ENCODE assay signal across 18 cellular contexts in genomic region chr12:132804426-132804861, GRCh38. TPM values are rescaled to one million over a fixed set of nuclear protein-coding genes. Genes with fewer than 3 reads are reported as not detected.
A peak's percentile ranks its signal among the peaks of the same experiment; 100 is the strongest.
DNase-seq lines count a peak whose midpoint lies in the region; ATAC-seq and TF ChIP-seq lines count a peak whose summit lies in the region.
"Had no signal": no experiment of that assay in that cellular context is flagged by ENCODE, and none has a peak within 500 bp of the region (broad histone marks: within the 10 kb centered on the region; RNA-seq: fewer than 3 reads in every experiment).

No MANE protein-coding gene starts in this region.

- H3K36me3 Mint-ChIP-seq in Calu3 (ENCODE audit: insufficient read depth, unreplicated experiment), result peaks cover 89% of the 10 kb centered on the region

- ATAC-seq in left lung, result peak; percentile 63
- no peak for ATAC-seq in GM19351 (IDR thresholded peaks at IDR 0.05; ENCODE audit: unreplicated experiment)
- no peak for ATAC-seq in HG02571 (IDR thresholded peaks at IDR 0.05; ENCODE audit: unreplicated experiment)

- H3K9me3 ChIP-seq in colonic mucosa (no peaks in the 10 kb centered on the region), left lung (no peaks in the 10 kb centered on the region)
- H3K9me3 ChIP-seq: heart right ventricle, SK-N-SH, testis had no signal

- no peaks in the 10 kb centered on the region for H3K27me3 ChIP-seq in colonic mucosa
- no peaks in the 10 kb centered on the region for H3K27me3 ChIP-seq in left lung
- H3K27me3 ChIP-seq: heart right ventricle, testis had no signal

- intact Hi-C loops in Calu3 (cut with micrococcal nuclease; ENCODE audit: unreplicated experiment), result no loop called here
- intact Hi-C loops in colonic mucosa (cut with DNase I), result no loop called here
- intact Hi-C loops in left lung (cut with DNase I), result no loop called here

- no peaks in the 10 kb centered on the region for H3K4me1 Mint-ChIP-seq in Calu3 (ENCODE audit: low read depth, unreplicated experiment)

- BruUV-seq in Calu3 (replicated peaks; lab: Mats Ljungman, UMichigan), result no TSS peak

- H3K27ac Mint-ChIP-seq in Calu3 (ENCODE audit: unreplicated experiment), result no peak overlapping the region
- H3K27ac Mint-ChIP-seq: activated CD4-positive, alpha-beta T cell treated with anti-CD3 and anti-CD28 coated beads, Interleukin-2, amount 10 ng/mL, durations not matched to agents 24 days and 14 days; activated naive CD4-positive, alpha-beta T cell treated with anti-CD3 and anti-CD28 coated beads, Interleukin-2, amount 10 ng/mL, durations not matched to agents 7 days and 5 days had no signal

- no peak overlapping the region for H3K4me3 Mint-ChIP-seq in Calu3 (ENCODE audit: low read depth, unreplicated experiment)
- H3K4me3 Mint-ChIP-seq: activated CD4-positive, alpha-beta T cell treated with anti-CD3 and anti-CD28 coated beads, Interleukin-2, amount 10 ng/mL, durations not matched to agents 24 days and 14 days; activated naive CD4-positive, alpha-beta T cell treated with anti-CD3 and anti-CD28 coated beads, Interleukin-2, amount 10 ng/mL, durations not matched to agents 7 days and 5 days had no signal

- H3K36me3 ChIP-seq in colonic mucosa, result peaks cover 41% of the 10 kb centered on the region
- peaks cover 9 to 96% of the 10 kb centered on the region in 2 donors for H3K36me3 ChIP-seq in left lung

- peak; percentile 29 for DNase-seq in Calu3
- DNase-seq in colonic mucosa, result peak; percentile 85
- peak; percentile 38 to 72 for DNase-seq in left lung
- DNase-seq in globus pallidus (ENCODE audit: low spot score), result no peak
- DNase-seq in dedifferentiated amniotic fluid mesenchymal stem cell (ENCODE audit: extremely low spot score), result no peak
- DNase-seq: activated CD4-positive, alpha-beta T cell treated with anti-CD3 and anti-CD28 coated beads, Interleukin-2, amount 10 ng/mL, durations not matched to agents 24 days and 14 days; activated naive CD4-positive, alpha-beta T cell treated with anti-CD3 and anti-CD28 coated beads, Interleukin-2, amount 10 ng/mL, durations not matched to agents 7 days and 5 days; NCI-H2029; NCI-H526 treated with DMSO at 0.1 percent for 48 hours; OCI-M1; SK-N-SH; testis had no signal

- no peak for TF ChIP-seq EP300 in Ishikawa (IDR thresholded peaks at IDR 0.05; ENCODE audit: borderline replicate concordance)

- TF ChIP-seq CTCF in Calu3 (IDR thresholded peaks at IDR 0.05; ENCODE audit: unreplicated experiment), result no peak
- no peak for TF ChIP-seq CTCF in colonic mucosa (IDR thresholded peaks at IDR 0.05)
- no peak for TF ChIP-seq CTCF in left lung (IDR thresholded peaks at IDR 0.05)

- H3K4me3 ChIP-seq in colonic mucosa (no peak overlapping the region), left lung (no peak overlapping the region)
- H3K4me3 ChIP-seq: coronary artery, heart right ventricle, smooth muscle cell, testis had no signal

- H3K4me1 ChIP-seq in colonic mucosa (no peaks in the 10 kb centered on the region), left lung (no peaks in the 10 kb centered on the region)

- no peaks in the 10 kb centered on the region for H3K27me3 Mint-ChIP-seq in Calu3 (ENCODE audit: unreplicated experiment)
- H3K27me3 Mint-ChIP-seq: activated CD4-positive, alpha-beta T cell treated with anti-CD3 and anti-CD28 coated beads, Interleukin-2, amount 10 ng/mL, durations not matched to agents 24 days and 14 days; activated naive CD4-positive, alpha-beta T cell treated with anti-CD3 and anti-CD28 coated beads, Interleukin-2, amount 10 ng/mL, durations not matched to agents 7 days and 5 days had no signal

- H3K27ac ChIP-seq in colonic mucosa (no peak overlapping the region), left lung (no peak overlapping the region)
- H3K27ac ChIP-seq: coronary artery, heart right ventricle, testis had no signal

- H3K9ac ChIP-seq in colonic mucosa (ENCODE audit: low read depth in 2 of 2, low read length in 2 of 2), result no peak overlapping the region
- H3K9ac ChIP-seq: SK-N-SH had no signal

- TF ChIP-seq RAD21 in Ishikawa (IDR thresholded peaks at IDR 0.05; ENCODE audit: low read depth), result no peak

- CTCF ChIA-PET in Calu3 (lab: Charles Lee), result no interaction called here

- H3K9me3 Mint-ChIP-seq in Calu3 (ENCODE audit: low read depth, unreplicated experiment), result no peaks in the 10 kb centered on the region
- H3K9me3 Mint-ChIP-seq: activated CD4-positive, alpha-beta T cell treated with anti-CD3 and anti-CD28 coated beads, Interleukin-2, amount 10 ng/mL, durations not matched to agents 24 days and 14 days; activated naive CD4-positive, alpha-beta T cell treated with anti-CD3 and anti-CD28 coated beads, Interleukin-2, amount 10 ng/mL, durations not matched to agents 7 days and 5 days had no signal

TF ChIP-seq in Ishikawa, 13 proteins besides CTCF, POLR2A, EP300 and RAD21:
- TF ChIP-seq MAX (IDR thresholded peaks at IDR 0.05), result peak; percentile 71
- TF ChIP-seq USF1 (IDR thresholded peaks at IDR 0.05), result peak; percentile 68
- no peak for TF ChIP-seq CEBPB (IDR thresholded peaks at IDR 0.05)

RNA-seq across cellular contexts. Expression of gene GOLGA3, which starts 24.2 kb away (rescaled TPM):
- 116 and 117 TPM in 2 replicates for total RNA-seq in Calu3 (2022)
- total RNA-seq in colonic mucosa, result 10 to 100 TPM; 70.3 to 96.5 TPM
- 10 to 100 TPM; 81.0 to 82.6 TPM for total RNA-seq in left lung

RNA-seq across cellular contexts. Expression of gene ANKLE2, which starts 42.8 kb away (rescaled TPM):
- total RNA-seq in Calu3 (2022) (175 and 190 TPM in 2 replicates), colonic mucosa (10 to 100 TPM; 33.7 to 41.8 TPM), left lung (10 to 100 TPM; 59.3 to 84.9 TPM)

Comparison
In these comparisons a context has a peak if more than half of its experiments do, and no peak if none do; other contexts are left out.
1. DNase-seq: peak in Calu3 (single experiment), colonic mucosa (single experiment) and left lung (2 of 2); none in globus pallidus (single experiment) and dedifferentiated amniotic fluid mesenchymal stem cell (single experiment).